In genomic region chr6:7143161-7143974, GRCh38 we compare ENCODE assay signal across 8 cellular contexts. TPM values are rescaled to one million over a fixed set of nuclear protein-coding genes. Genes with fewer than 3 reads are reported as not detected.
DNase-seq lines count a peak whose midpoint lies in the region; ATAC-seq and TF ChIP-seq lines count a peak whose summit lies in the region.

No MANE protein-coding gene starts in this region.

- ATAC-seq in heart right ventricle (no peak), Panc1 (no peak), HG03108 (IDR thresholded peaks at IDR 0.05; ENCODE audit: unreplicated experiment) (no peak)

- H3K27me3 ChIP-seq in heart right ventricle (no peaks in the 10 kb centered on the region), Panc1 (ENCODE audit: control insufficient read depth, insufficient read depth, low read length) (no peaks in the 10 kb centered on the region), tibial nerve (no peaks in the 10 kb centered on the region), WERI-Rb-1 (ENCODE audit: insufficient read depth, low read depth, severe bottlenecking) (no peaks in the 10 kb centered on the region)

- DNase-seq in heart right ventricle (no peak), cardiac septum (ENCODE audit: low spot score) (no peak), Panc1 (ENCODE audit: low read depth, low spot score) (no peak), hippocampal formation (lab: John Stamatoyannopoulos, UW) (peak; percentile 61 to 82), tibial nerve (ENCODE audit: low spot score in 2 of 2) (no peak), NCI-H446 treated with DMSO at 0.1 percent for 48 hours (lab: John Stamatoyannopoulos, UW) (no peak), WERI-Rb-1 (no peak)

- BruUV-seq in Panc1 (replicated peaks; lab: Mats Ljungman, UMichigan): no TSS peak

- intact Hi-C loops in heart right ventricle (cut with DNase I): loop anchor here in 4 of 10 donors (5.0 kb wide), 1 partner anchor 36 kb away; the partner anchor contains the start of gene RREB1 (in 4 of the 4)
- intact Hi-C loops in cardiac septum (cut with DNase I): no loop called here
- intact Hi-C loops in Panc1 (cut with micrococcal nuclease; ENCODE audit: unreplicated experiment): no loop called here

- TF ChIP-seq CTCF in heart right ventricle (IDR thresholded peaks at IDR 0.05) (peak in 5 of 9 donors; percentile 19 to 53 (median 41)), Panc1 (IDR thresholded peaks at IDR 0.05) (peak; percentile 36), tibial nerve (IDR thresholded peaks at IDR 0.05) (peak in 1 of 5 experiments; percentile 31), WERI-Rb-1 (IDR thresholded peaks at IDR 0.05; ENCODE audit: low read depth, low read length) (no peak)

- 37 to 51% methylated on average over 11 of the region's 11 CpGs for WGBS in heart right ventricle, 2 donors
- 33 to 37% methylated on average over 11 of the region's 11 CpGs for WGBS in tibial nerve, 2 donors

- TF ChIP-seq EP300 in tibial nerve (IDR thresholded peaks at IDR 0.05): peak; percentile 16 to 49

- H3K4me1 ChIP-seq in heart right ventricle (peaks cover 14 to 96% (median 92%) of the 10 kb centered on the region in 9 donors), Panc1 (ENCODE audit: control insufficient read depth, insufficient read depth, low read length) (peaks cover 70% of the 10 kb centered on the region), tibial nerve (peaks cover 0 to 88% (median 66%) of the 10 kb centered on the region in 4 donors)

- H3K36me3 ChIP-seq in heart right ventricle: no peaks in the 10 kb centered on the region
- H3K36me3 ChIP-seq in Panc1 (ENCODE audit: control insufficient read depth, insufficient read depth, low read length): no peaks in the 10 kb centered on the region
- no peaks in the 10 kb centered on the region for H3K36me3 ChIP-seq in tibial nerve
- H3K36me3 ChIP-seq in WERI-Rb-1: no peaks in the 10 kb centered on the region

- POLR2A ChIA-PET in Panc1 (lab: Charles Lee): interaction anchor here (0.5 to 1.0 kb wide), 2 partner anchors 30 to 405 kb away, joined by 3 to 5 read pairs; no protein-coding TSS in a partner anchor

- CTCF ChIA-PET in Panc1 (lab: Charles Lee): interaction anchor here (0.7 kb wide), 3 partner anchors 69 to 501 kb away, joined by 3 to 4 read pairs (median 3); no protein-coding TSS in a partner anchor

- TF ChIP-seq POLR2A in tibial nerve (IDR thresholded peaks at IDR 0.05): no peak

- H3K9me3 ChIP-seq in heart right ventricle: no peaks in the 10 kb centered on the region
- no peaks in the 10 kb centered on the region for H3K9me3 ChIP-seq in Panc1 (ENCODE audit: control insufficient read depth, insufficient read depth, low read depth, low read length)
- H3K9me3 ChIP-seq in tibial nerve: no peaks in the 10 kb centered on the region
- H3K9me3 ChIP-seq in WERI-Rb-1 (ENCODE audit: severe bottlenecking): no peaks in the 10 kb centered on the region

- in situ Hi-C loops in Panc1 (cut with HindIII; ENCODE audit: low pct_unique_long_range_greater_than_20kb, low sequenced_read_pairs): no loop called here

- no peak overlapping the region for H3K4me3 ChIP-seq in heart right ventricle
- H3K4me3 ChIP-seq in Panc1 (ENCODE audit: low read depth in 2 of 2, low read length in 2 of 2): no peak overlapping the region
- no peak overlapping the region for H3K4me3 ChIP-seq in tibial nerve
- H3K4me3 ChIP-seq in WERI-Rb-1 (ENCODE audit: low read depth, low read length): no peak overlapping the region

- H3K27ac ChIP-seq in heart right ventricle (peak overlapping the region in 4 of 10 donors; percentile 4 to 68 (median 16)), Panc1 (ENCODE audit: low read length) (no peak overlapping the region), tibial nerve (peak overlapping the region; percentile 45 to 99 (median 96)), WERI-Rb-1 (no peak overlapping the region)

RNA-seq across cellular contexts. Expression of gene RREB1, which starts 35.6 kb away (rescaled TPM):
- total RNA-seq in heart right ventricle (10 to 100 TPM; 32.2 to 47.1 (median 36.8) TPM), cardiac septum (27.8 TPM), Panc1 (2021; ENCODE audit: unreplicated experiment) (30.7 TPM), tibial nerve (10 to 100 TPM; 32.3 to 61.5 (median 36.3) TPM)
- 10 to 100 TPM in 1 of 2 donors, 1 to 10 TPM in 1; 3.0 to 11.4 TPM for polyA plus RNA-seq in heart right ventricle
- 17.9 TPM for polyA plus RNA-seq in Panc1 (2012; ENCODE audit: insufficient read length)

Comparison
In these comparisons a context has a peak if more than half of its experiments do, and no peak if none do; other contexts are left out.
1. DNase-seq: peak in hippocampal formation (2 of 2); none in heart right ventricle (0 of 2), cardiac septum (single experiment), Panc1 (single experiment), tibial nerve (0 of 2), NCI-H446 treated with DMSO at 0.1 percent for 48 hours (single experiment) and WERI-Rb-1 (single experiment).
2. H3K27ac ChIP-seq: peak in tibial nerve (4 of 4); none in Panc1 (single experiment) and WERI-Rb-1 (single experiment).